Comparison of ENCODE assay signal across 3 cellular contexts in genomic region chrX:8018916-8019315, GRCh38.
"Had no signal": no experiment of that assay in that cellular context is flagged by ENCODE, and none has a peak within 500 bp of the region (broad histone marks: within the 10 kb centered on the region; RNA-seq: fewer than 3 reads in every experiment).

No MANE protein-coding gene starts in this region.

- H3K4me3 ChIP-seq: GM12878 had no signal

- ATAC-seq: GM12878 had no signal

- DNase-seq: GDM1, GF-D8 had no signal
